ENCODE assay signal across 2 cellular contexts in the genomic region with DNA sequence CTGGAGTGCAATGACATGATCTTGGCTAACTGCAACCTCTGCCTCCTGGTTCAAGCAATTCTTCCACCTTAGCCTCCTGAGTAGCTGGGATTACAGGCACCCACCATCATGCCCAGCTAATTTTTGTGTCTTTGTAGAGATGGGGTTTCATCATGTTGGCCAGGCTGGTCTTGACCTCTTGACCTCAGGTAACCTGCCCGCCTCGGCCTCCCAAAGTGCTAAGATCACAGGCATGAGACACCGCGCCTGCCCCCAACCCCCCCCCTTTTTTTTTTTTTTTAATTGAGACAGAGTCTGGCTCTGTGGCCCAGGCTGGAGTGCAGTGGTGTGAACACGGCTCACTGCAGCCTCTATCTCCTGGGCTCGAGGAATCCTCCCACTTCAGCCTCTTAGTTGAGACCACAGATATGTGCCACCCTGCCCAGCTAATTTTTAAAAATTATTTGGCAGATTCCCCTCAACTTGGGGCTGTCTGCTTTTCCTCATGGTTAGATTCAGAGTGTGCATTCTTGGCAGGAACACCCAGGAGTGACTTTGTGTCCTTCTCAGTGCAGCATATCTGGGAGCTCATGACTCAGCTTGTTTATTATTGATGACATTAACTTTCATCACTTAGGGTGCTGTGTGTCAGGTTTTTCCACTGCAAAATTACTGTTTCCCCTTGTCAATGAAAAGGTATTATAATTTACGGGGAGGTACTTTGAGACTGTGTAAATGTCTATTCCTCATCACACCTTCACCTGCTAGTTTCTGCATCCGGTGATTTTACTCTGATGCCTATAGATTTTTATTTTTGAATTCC.
TF ChIP-seq lines count a peak whose summit lies in the region.

No MANE protein-coding gene starts in this region.

TF ChIP-seq in K562, 482 proteins besides CTCF, POLR2A, EP300 and RAD21 (continued from another document):
- TF ChIP-seq CHAMP1 (IDR thresholded peaks at IDR 0.05): no peak
- peak; percentile 91 for TF ChIP-seq MAFK (IDR thresholded peaks at IDR 0.05; ENCODE audit: low read length)
- TF ChIP-seq MEF2D (tag; conservative IDR thresholded peaks at IDR 0.05; ENCODE audit: low read depth): no peak
- TF ChIP-seq BRD9 (IDR thresholded peaks at IDR 0.05; ENCODE audit: low read depth, partially characterized antibody): peak; percentile 40
- peak; percentile 84 for TF ChIP-seq DPF2 (IDR thresholded peaks at IDR 0.05)
- TF ChIP-seq ARID1B (IDR thresholded peaks at IDR 0.05): peak; percentile 75
- no peak for TF ChIP-seq RBM14 (IDR thresholded peaks at IDR 0.05; ENCODE audit: borderline replicate concordance, insufficient read depth, low read depth, low read length)
- no peak for TF ChIP-seq SRSF1 (IDR thresholded peaks at IDR 0.05; ENCODE audit: low read depth, low read length)

TF ChIP-seq in HepG2, 621 proteins besides CTCF, POLR2A, EP300 and RAD21 (continued from another document and continues in another):
- TF ChIP-seq, protein P1, sequence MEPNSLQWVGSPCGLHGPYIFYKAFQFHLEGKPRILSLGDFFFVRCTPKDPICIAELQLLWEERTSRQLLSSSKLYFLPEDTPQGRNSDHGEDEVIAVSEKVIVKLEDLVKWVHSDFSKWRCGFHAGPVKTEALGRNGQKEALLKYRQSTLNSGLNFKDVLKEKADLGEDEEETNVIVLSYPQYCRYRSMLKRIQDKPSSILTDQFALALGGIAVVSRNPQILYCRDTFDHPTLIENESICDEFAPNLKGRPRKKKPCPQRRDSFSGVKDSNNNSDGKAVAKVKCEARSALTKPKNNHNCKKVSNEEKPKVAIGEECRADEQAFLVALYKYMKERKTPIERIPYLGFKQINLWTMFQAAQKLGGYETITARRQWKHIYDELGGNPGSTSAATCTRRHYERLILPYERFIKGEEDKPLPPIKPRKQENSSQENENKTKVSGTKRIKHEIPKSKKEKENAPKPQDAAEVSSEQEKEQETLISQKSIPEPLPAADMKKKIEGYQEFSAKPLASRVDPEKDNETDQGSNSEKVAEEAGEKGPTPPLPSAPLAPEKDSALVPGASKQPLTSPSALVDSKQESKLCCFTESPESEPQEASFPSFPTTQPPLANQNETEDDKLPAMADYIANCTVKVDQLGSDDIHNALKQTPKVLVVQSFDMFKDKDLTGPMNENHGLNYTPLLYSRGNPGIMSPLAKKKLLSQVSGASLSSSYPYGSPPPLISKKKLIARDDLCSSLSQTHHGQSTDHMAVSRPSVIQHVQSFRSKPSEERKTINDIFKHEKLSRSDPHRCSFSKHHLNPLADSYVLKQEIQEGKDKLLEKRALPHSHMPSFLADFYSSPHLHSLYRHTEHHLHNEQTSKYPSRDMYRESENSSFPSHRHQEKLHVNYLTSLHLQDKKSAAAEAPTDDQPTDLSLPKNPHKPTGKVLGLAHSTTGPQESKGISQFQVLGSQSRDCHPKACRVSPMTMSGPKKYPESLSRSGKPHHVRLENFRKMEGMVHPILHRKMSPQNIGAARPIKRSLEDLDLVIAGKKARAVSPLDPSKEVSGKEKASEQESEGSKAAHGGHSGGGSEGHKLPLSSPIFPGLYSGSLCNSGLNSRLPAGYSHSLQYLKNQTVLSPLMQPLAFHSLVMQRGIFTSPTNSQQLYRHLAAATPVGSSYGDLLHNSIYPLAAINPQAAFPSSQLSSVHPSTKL (CRISPR knock-in tag; IDR thresholded peaks at IDR 0.05): 0 out of 2 replicates have a peak, but pooled peaks have one; percentile 17
- TF ChIP-seq, protein P2, sequence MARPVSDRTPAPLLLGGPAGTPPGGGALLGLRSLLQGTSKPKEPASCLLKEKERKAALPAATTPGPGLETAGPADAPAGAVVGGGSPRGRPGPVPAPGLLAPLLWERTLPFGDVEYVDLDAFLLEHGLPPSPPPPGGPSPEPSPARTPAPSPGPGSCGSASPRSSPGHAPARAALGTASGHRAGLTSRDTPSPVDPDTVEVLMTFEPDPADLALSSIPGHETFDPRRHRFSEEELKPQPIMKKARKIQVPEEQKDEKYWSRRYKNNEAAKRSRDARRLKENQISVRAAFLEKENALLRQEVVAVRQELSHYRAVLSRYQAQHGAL (CRISPR knock-in tag; IDR thresholded peaks at IDR 0.05; ENCODE audit: not compliant biosample characterization): no peak
- TF ChIP-seq TIGD3 (CRISPR knock-in tag; IDR thresholded peaks at IDR 0.05; ENCODE audit: borderline replicate concordance) (no peak), MXI1 (IDR thresholded peaks at IDR 0.05; ENCODE audit: borderline replicate concordance, low read depth, low read length) (0 out of 3 replicates have a peak, but pooled peaks have one; percentile 15), IRF2 (CRISPR knock-in tag; IDR thresholded peaks at IDR 0.05) (no peak), KDM2A (CRISPR knock-in tag; IDR thresholded peaks at IDR 0.05; ENCODE audit: borderline replicate concordance, low read depth) (no peak), MBNL3 (CRISPR knock-in tag; conservative IDR thresholded peaks at IDR 0.05) (no peak), NR1H2 (CRISPR knock-in tag; IDR thresholded peaks at IDR 0.05; ENCODE audit: borderline replicate concordance, low read depth) (no peak), TFDP1 (CRISPR knock-in tag; IDR thresholded peaks at IDR 0.05; ENCODE audit: borderline replicate concordance) (no peak), ZBTB1 (CRISPR knock-in tag; IDR thresholded peaks at IDR 0.05; ENCODE audit: borderline replicate concordance) (no peak), SYNCRIP (IDR thresholded peaks at IDR 0.05; ENCODE audit: insufficient read depth, low read depth, low read length) (no peak), TRAFD1 (CRISPR knock-in tag; IDR thresholded peaks at IDR 0.05; ENCODE audit: borderline replicate concordance) (no peak), ZUFSP (CRISPR knock-in tag; IDR thresholded peaks at IDR 0.05; ENCODE audit: borderline replicate concordance) (no peak), HOMEZ (CRISPR knock-in tag; IDR thresholded peaks at IDR 0.05; ENCODE audit: low read depth) (no peak), ZBTB26 (CRISPR knock-in tag; IDR thresholded peaks at IDR 0.05; ENCODE audit: borderline replicate concordance) (no peak), ZNF350 (CRISPR knock-in tag; IDR thresholded peaks at IDR 0.05; ENCODE audit: borderline replicate concordance, low read depth) (no peak), RARA (CRISPR knock-in tag; IDR thresholded peaks at IDR 0.05) (peak; percentile 57; the same call in 1 of the 2 replicates), TCF7 (IDR thresholded peaks at IDR 0.05; ENCODE audit: low read depth) (peak; percentile 29; the same call in 1 of the 2 replicates), TEAD3 (CRISPR knock-in tag; optimal IDR thresholded peaks at IDR 0.05; ENCODE audit: borderline replicate concordance) (peak; percentile 7), ZNF713 (CRISPR knock-in tag; IDR thresholded peaks at IDR 0.05) (no peak), NFE2L2 (IDR thresholded peaks at IDR 0.05; ENCODE audit: low read length) (peak; percentile 80), ZNF709 (CRISPR knock-in tag; IDR thresholded peaks at IDR 0.05) (no peak), ZSCAN31 (CRISPR knock-in tag; IDR thresholded peaks at IDR 0.05; ENCODE audit: low read depth) (no peak), TAF15 (IDR thresholded peaks at IDR 0.05; ENCODE audit: low read depth, low read length, poor library complexity, severe bottlenecking) (no peak), KDM1A (CRISPR knock-in tag; IDR thresholded peaks at IDR 0.05) (no peak), STAT6 (CRISPR knock-in tag; IDR thresholded peaks at IDR 0.05; ENCODE audit: borderline replicate concordance) (no peak), ZNF460 (CRISPR knock-in tag; IDR thresholded peaks at IDR 0.05; ENCODE audit: borderline replicate concordance) (no peak), ZNF75D (CRISPR knock-in tag; IDR thresholded peaks at IDR 0.05; ENCODE audit: borderline replicate concordance) (no peak), HHEX (CRISPR knock-in tag; IDR thresholded peaks at IDR 0.05) (no peak), SATB2 (CRISPR knock-in tag; IDR thresholded peaks at IDR 0.05) (no peak), BRCA1 (CRISPR knock-in tag; IDR thresholded peaks at IDR 0.05) (no peak), THRA (CRISPR knock-in tag; IDR thresholded peaks at IDR 0.05; ENCODE audit: borderline replicate concordance) (peak; percentile 44; the same call in 1 of the 2 replicates), NFATC3 (CRISPR knock-in tag; IDR thresholded peaks at IDR 0.05) (0 out of 2 replicates have a peak, but pooled peaks have one; percentile 47)
